Comparison of ENCODE assay signal across 1 cellular context in the genomic region with DNA sequence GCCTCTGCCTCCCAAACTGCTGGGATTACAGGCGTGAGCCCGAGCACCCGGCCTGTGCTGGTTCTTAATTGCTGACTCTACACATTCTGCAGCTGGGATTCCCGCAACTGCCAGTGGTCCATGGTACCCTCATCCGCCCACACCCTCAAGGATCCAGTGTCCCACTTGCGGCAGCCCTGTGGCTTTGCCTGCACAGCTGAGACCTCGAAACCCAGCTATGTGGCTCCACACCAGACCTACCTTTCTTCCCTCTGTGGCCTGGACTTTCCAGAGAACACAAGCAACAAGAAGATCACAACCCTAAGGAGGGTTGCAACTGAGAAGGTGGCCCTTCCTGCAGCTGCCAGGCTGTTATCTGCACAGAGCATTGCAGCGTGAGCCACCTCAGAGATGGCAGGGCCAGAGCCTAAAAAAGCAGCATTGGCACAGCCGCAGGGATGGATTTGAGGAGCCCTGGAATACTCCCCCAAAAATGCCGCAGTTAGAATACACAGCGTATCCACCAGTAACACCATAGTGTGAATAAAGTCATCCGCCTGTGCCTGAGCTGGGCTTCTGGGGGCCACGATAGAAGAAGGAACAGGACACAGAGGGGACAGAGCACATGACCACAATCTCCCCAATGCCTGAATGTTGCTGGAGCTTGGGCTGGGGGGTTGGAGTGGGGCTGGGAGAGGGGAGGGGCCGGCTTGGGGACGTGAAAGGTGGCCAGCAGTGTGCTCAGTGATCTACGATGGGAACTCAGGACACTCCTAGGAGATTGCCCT.
TF ChIP-seq lines count a peak whose summit lies in the region.

No MANE protein-coding gene starts in this region.

TF ChIP-seq in K562, 482 proteins besides CTCF, POLR2A, EP300 and RAD21:
- TF ChIP-seq C11orf30 (IDR thresholded peaks at IDR 0.05; ENCODE audit: low read depth) (peak; percentile 49; the same call in 1 of the 2 replicates), ELF2 (CRISPR knock-in tag; IDR thresholded peaks at IDR 0.05) (no peak), MAFF (IDR thresholded peaks at IDR 0.05; ENCODE audit: low read length) (0 out of 2 replicates have a peak, but pooled peaks have one; percentile 10), ZNF316 (IDR thresholded peaks at IDR 0.05) (peak; percentile 60)
